Comparison of ENCODE assay signal across 1 cellular context in the genomic region with DNA sequence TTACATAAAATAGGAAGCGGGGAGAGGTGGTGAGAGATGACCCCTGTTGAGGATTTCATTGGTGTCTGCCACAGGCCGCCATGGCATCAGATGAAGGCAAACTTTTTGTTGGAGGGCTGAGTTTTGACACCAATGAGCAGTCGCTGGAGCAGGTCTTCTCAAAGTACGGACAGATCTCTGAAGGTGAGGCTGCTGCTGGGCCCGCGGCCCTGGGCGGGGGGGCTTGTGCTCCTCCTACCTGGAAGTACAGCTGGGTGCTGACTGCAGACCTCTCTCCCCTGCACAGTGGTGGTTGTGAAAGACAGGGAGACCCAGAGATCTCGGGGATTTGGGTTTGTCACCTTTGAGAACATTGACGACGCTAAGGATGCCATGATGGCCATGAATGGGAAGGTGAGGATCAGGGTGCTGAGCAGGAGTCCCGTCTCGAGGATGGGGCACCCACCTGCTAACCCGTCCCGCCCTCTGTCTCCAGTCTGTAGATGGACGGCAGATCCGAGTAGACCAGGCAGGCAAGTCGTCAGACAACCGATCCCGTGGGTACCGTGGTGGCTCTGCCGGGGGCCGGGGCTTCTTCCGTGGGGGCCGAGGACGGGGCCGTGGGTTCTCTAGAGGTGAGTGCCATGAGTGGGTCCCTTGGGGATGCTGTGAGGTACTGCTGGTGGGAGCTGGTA.
TF ChIP-seq lines count a peak whose summit lies in the region.

No MANE protein-coding gene starts in this region.

TF ChIP-seq in A549, 52 proteins besides CTCF, POLR2A, EP300 and RAD21 (continued from another document):
- TF ChIP-seq, protein P1, sequence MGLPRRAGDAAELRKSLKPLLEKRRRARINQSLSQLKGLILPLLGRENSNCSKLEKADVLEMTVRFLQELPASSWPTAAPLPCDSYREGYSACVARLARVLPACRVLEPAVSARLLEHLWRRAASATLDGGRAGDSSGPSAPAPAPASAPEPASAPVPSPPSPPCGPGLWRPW (IDR thresholded peaks at IDR 0.05) = no peak
- TF ChIP-seq HOXA7 (CRISPR knock-in tag; IDR thresholded peaks at IDR 0.05) (no peak), ZNF302 (CRISPR knock-in tag; IDR thresholded peaks at IDR 0.05) (no peak), NR3C1 (IDR thresholded peaks at IDR 0.05) (no peak), FOXS1 (CRISPR knock-in tag; IDR thresholded peaks at IDR 0.05) (no peak), PHF8 (IDR thresholded peaks at IDR 0.05; ENCODE audit: borderline replicate concordance, low read depth) (no peak), CHD2 (IDR thresholded peaks at IDR 0.05; ENCODE audit: low read length, partially characterized antibody) (no peak), EHMT2 (IDR thresholded peaks at IDR 0.05; ENCODE audit: low read depth) (no peak), HOXB13 (CRISPR knock-in tag; IDR thresholded peaks at IDR 0.05; ENCODE audit: low read depth) (no peak), ZSCAN20 (CRISPR knock-in tag; IDR thresholded peaks at IDR 0.05) (no peak), NPAS2 (CRISPR knock-in tag; IDR thresholded peaks at IDR 0.05; ENCODE audit: borderline replicate concordance) (no peak)
